ENCODE assay signal across 15 cellular contexts in the genomic region with DNA sequence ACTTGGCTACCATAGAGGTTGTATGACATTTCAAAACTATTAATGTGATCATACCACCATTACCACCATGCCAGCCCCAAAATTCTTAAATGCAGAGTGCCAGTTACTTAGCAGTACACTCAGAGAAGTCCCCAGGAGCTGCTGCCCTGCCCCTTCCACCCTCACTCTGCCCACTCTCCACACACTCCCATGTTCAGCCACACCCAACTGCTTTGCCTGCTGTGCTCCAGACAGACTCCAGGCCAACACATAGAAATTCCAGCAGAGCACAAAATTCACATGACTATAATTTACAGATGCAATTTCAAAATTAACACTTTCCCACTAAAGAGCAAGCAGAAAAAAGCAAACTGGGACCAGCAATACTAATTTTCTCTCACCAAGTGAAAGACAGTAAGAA.
DNase-seq lines count a peak whose midpoint lies in the region; ATAC-seq and TF ChIP-seq lines count a peak whose summit lies in the region.
"Had no signal": no experiment of that assay in that cellular context is flagged by ENCODE, and none has a peak within 500 bp of the region (broad histone marks: within the 10 kb centered on the region; RNA-seq: fewer than 3 reads in every experiment).

No MANE protein-coding gene starts in this region.

- H3K9ac ChIP-seq in colonic mucosa (ENCODE audit: low read depth in 2 of 2, low read length in 2 of 2): no peak overlapping the region

- H3K27ac ChIP-seq in right cardiac atrium (ENCODE audit: low read length) (no peak overlapping the region), colonic mucosa (no peak overlapping the region)
- H3K27ac ChIP-seq: body of pancreas had no signal

- H3K4me3 Mint-ChIP-seq in T-helper 17 cell (peak overlapping the region; percentile 28), immature natural killer cell (peak overlapping the region; percentile 66 to 87 (median 76))
- H3K4me3 Mint-ChIP-seq: activated CD4-positive, alpha-beta memory T cell treated with anti-CD3 and anti-CD28 coated beads, Interleukin-2, amount 10 ng/mL, durations not matched to agents 7 days and 5 days had no signal

- H3K4me1 Mint-ChIP-seq in T-helper 17 cell (peaks cover 39% of the 10 kb centered on the region), immature natural killer cell (peaks cover 80 to 84% of the 10 kb centered on the region in 2 donors)

- H3K9me3 ChIP-seq in right cardiac atrium (ENCODE audit: control insufficient read depth, low read length) (no peaks in the 10 kb centered on the region), T-helper 17 cell (ENCODE audit: control insufficient read depth, low read length, poor library complexity, severe bottlenecking) (no peaks in the 10 kb centered on the region), colonic mucosa (no peaks in the 10 kb centered on the region)
- H3K9me3 ChIP-seq: body of pancreas had no signal

- H3K9me3 Mint-ChIP-seq in immature natural killer cell: no peaks in the 10 kb centered on the region
- H3K9me3 Mint-ChIP-seq: activated CD4-positive, alpha-beta memory T cell treated with anti-CD3 and anti-CD28 coated beads, Interleukin-2, amount 10 ng/mL, durations not matched to agents 7 days and 5 days had no signal

- TF ChIP-seq CTCF in colonic mucosa (IDR thresholded peaks at IDR 0.05): no peak

- H3K36me3 Mint-ChIP-seq in T-helper 17 cell (ENCODE audit: low read depth) (peaks cover 3% of the 10 kb centered on the region), immature natural killer cell (no peaks in the 10 kb centered on the region)

- intact Hi-C loops in right cardiac atrium (cut with DNase I): loop anchor here in 2 of 4 donors (10.0 kb wide), 1 partner anchor 177 kb away; the partner anchor contains the start of gene VAV3 (in 2 of the 2)
- intact Hi-C loops in Right ventricle myocardium inferior (cut with DNase I): no loop called here
- intact Hi-C loops in colonic mucosa (cut with DNase I): no loop called here

- H3K4me1 ChIP-seq in right cardiac atrium (ENCODE audit: control insufficient read depth, insufficient read depth, low read length): peaks cover 1% of the 10 kb centered on the region
- H3K4me1 ChIP-seq in colonic mucosa: no peaks in the 10 kb centered on the region
- H3K4me1 ChIP-seq: body of pancreas had no signal

- H3K36me3 ChIP-seq in colonic mucosa: no peaks in the 10 kb centered on the region

- no peak overlapping the region for H3K4me3 ChIP-seq in right cardiac atrium (ENCODE audit: low read length)
- no peak overlapping the region for H3K4me3 ChIP-seq in colonic mucosa
- H3K4me3 ChIP-seq: body of pancreas, K562 had no signal

- DNase-seq in right cardiac atrium (peak in 1 of 3 donors; percentile 43), Right ventricle myocardium inferior (ENCODE audit: missing footprints) (no peak), T-helper 17 cell (no peak), immature natural killer cell (no peak), colonic mucosa (no peak)
- DNase-seq in effector CD8-positive, alpha-beta T cell (lab: John Stamatoyannopoulos, UW): no peak
- DNase-seq: activated CD4-positive, alpha-beta memory T cell treated with anti-CD3 and anti-CD28 coated beads, Interleukin-2, amount 10 ng/mL, durations not matched to agents 7 days and 5 days; activated effector memory CD4-positive, alpha-beta T cell treated with Interleukin-2 at 50 U/mL for 16 hours; body of pancreas; hippocampal formation; NCI-H1417 treated with DMSO at 0.1 percent for 48 hours; SIG-M5 had no signal

- H3K27me3 Mint-ChIP-seq in T-helper 17 cell (no peaks in the 10 kb centered on the region), immature natural killer cell (ENCODE audit: low read depth in 3 of 3) (peaks cover 0 to 10% (median 2%) of the 10 kb centered on the region in 3 donors)
- H3K27me3 Mint-ChIP-seq: activated CD4-positive, alpha-beta memory T cell treated with anti-CD3 and anti-CD28 coated beads, Interleukin-2, amount 10 ng/mL, durations not matched to agents 7 days and 5 days had no signal

- H3K27ac Mint-ChIP-seq in T-helper 17 cell (peak overlapping the region; percentile 83), immature natural killer cell (peak overlapping the region; percentile 85 to 98 (median 93))
- H3K27ac Mint-ChIP-seq: activated CD4-positive, alpha-beta memory T cell treated with anti-CD3 and anti-CD28 coated beads, Interleukin-2, amount 10 ng/mL, durations not matched to agents 7 days and 5 days had no signal

- no peaks in the 10 kb centered on the region for H3K27me3 ChIP-seq in right cardiac atrium (ENCODE audit: control insufficient read depth, insufficient read depth)
- H3K27me3 ChIP-seq in colonic mucosa: no peaks in the 10 kb centered on the region
- H3K27me3 ChIP-seq: body of pancreas had no signal

- ATAC-seq in right cardiac atrium (peak; percentile 52 to 71), Right ventricle myocardium inferior (no peak), T-helper 17 cell (no peak), GM19035 (IDR thresholded peaks at IDR 0.05; ENCODE audit: unreplicated experiment) (no peak), HG03520 (IDR thresholded peaks at IDR 0.05; ENCODE audit: unreplicated experiment) (no peak)
- ATAC-seq: body of pancreas, K562 had no signal

Comparison
In these comparisons a context has a peak if more than half of its experiments do, and no peak if none do; other contexts are left out.
1. ATAC-seq: peak in right cardiac atrium (2 of 2); none in Right ventricle myocardium inferior (single experiment), T-helper 17 cell (single experiment), GM19035 (single experiment) and HG03520 (single experiment).